17 cellular contexts compared by ENCODE assay signal in the genomic region with DNA sequence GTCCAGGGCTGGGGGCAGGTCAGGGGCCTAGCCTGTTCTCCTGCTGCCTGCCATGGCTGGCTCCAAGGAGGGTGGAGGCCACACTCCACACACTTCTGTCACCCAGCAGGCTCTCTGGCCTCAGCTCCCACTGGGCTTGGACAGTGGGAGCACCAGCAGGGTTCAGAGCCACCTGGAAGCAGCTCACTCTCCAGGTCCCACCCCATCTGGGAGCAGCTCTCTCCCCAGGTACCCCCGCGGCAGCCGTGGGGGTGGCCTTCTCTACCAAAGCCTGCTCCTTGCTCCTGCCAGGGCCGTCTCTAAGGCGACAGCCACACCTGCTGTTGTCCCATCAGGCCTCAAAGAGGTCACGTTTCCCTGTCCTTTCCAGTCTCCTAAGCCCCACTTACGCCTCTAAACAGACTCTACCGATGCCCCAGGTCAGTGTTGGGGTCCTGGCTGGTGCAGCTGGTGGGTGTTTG.
DNase-seq lines count a peak whose midpoint lies in the region; ATAC-seq, FAIRE-seq and TF ChIP-seq lines count a peak whose summit lies in the region.
"Had no signal": no experiment of that assay in that cellular context is flagged by ENCODE, and none has a peak within 500 bp of the region (broad histone marks: within the 10 kb centered on the region; RNA-seq: fewer than 3 reads in every experiment).

No MANE protein-coding gene starts in this region.

- peaks cover 14% of the 10 kb centered on the region for H3K4me1 Mint-ChIP-seq in activated naive CD8-positive, alpha-beta T cell (ENCODE audit: low read depth)
- H3K4me1 Mint-ChIP-seq in activated naive CD8-positive, alpha-beta T cell treated with anti-CD3 and anti-CD28 coated beads for 36 hours: peaks cover 10% of the 10 kb centered on the region
- H3K4me1 Mint-ChIP-seq in T-cell: peaks cover 14 to 17% (median 16%) of the 10 kb centered on the region in 3 donors

- WGBS in thymus: 92% methylated on average over 8 of the region's 8 CpGs

- FAIRE-seq in kidney (lab: Jason Lieb, UNC): no peak
- FAIRE-seq: frontal cortex had no signal

- H3K9ac ChIP-seq in kidney (ENCODE audit: low read length in 2 of 2): no peak overlapping the region

- POLR2A ChIA-PET in T-cell (lab: Charles Lee): no interaction called here

- H3K9me3 ChIP-seq in kidney (ENCODE audit: control insufficient read depth in 1 of 2, low read length in 2 of 2): no peaks in the 10 kb centered on the region
- no peaks in the 10 kb centered on the region for H3K9me3 ChIP-seq in thymus (ENCODE audit: control insufficient read depth)
- H3K9me3 ChIP-seq: HAP-1, ovary, uterus had no signal

- H3K4me1 ChIP-seq in kidney (ENCODE audit: control insufficient read depth in 1 of 2, insufficient read depth in 1 of 2, low read depth in 1 of 2, low read length in 2 of 2) (peaks cover 0 to 8% of the 10 kb centered on the region in 2 donors), thymus (ENCODE audit: control insufficient read depth, insufficient read depth, low read length) (peaks cover 10% of the 10 kb centered on the region)
- H3K4me1 ChIP-seq: HAP-1, uterus had no signal

- no peaks in the 10 kb centered on the region for H3K36me3 Mint-ChIP-seq in activated naive CD8-positive, alpha-beta T cell
- no peaks in the 10 kb centered on the region for H3K36me3 Mint-ChIP-seq in activated naive CD8-positive, alpha-beta T cell treated with anti-CD3 and anti-CD28 coated beads for 36 hours
- no peaks in the 10 kb centered on the region for H3K36me3 Mint-ChIP-seq in T-cell
- H3K36me3 Mint-ChIP-seq: immature natural killer cell; stimulated activated memory B cell treated with anti-CD40 and anti-IgM and Interleukin-4, amounts not matched to agents 10 μg/mL and 1 μg/mL and 100 μg/mL, for 72 hours had no signal

- H3K27ac ChIP-seq in kidney (ENCODE audit: low read depth in 2 of 2, low read length in 2 of 2) (no peak overlapping the region), thymus (ENCODE audit: low read depth) (peak overlapping the region; percentile 91)
- H3K27ac ChIP-seq: ovary, SK-N-MC, uterus had no signal

- ATAC-seq in T-cell (replicated peaks in 1 of 4) (no peak), GM21825 (IDR thresholded peaks at IDR 0.05; ENCODE audit: unreplicated experiment) (no peak), HG03045 (IDR thresholded peaks at IDR 0.05; ENCODE audit: unreplicated experiment) (no peak), HG03571 (IDR thresholded peaks at IDR 0.05; ENCODE audit: unreplicated experiment) (no peak)
- ATAC-seq: stimulated activated memory B cell treated with anti-CD40 and anti-IgM and Interleukin-4, amounts not matched to agents 10 μg/mL and 1 μg/mL and 100 μg/mL, for 72 hours had no signal

- peaks cover 2% of the 10 kb centered on the region for H3K27me3 ChIP-seq in thymus (ENCODE audit: control insufficient read depth, insufficient read depth)
- H3K27me3 ChIP-seq: ovary had no signal

- H3K36me3 ChIP-seq in kidney (ENCODE audit: control insufficient read depth in 1 of 2, insufficient read depth in 2 of 2, low read length in 2 of 2) (no peaks in the 10 kb centered on the region), thymus (ENCODE audit: control insufficient read depth, insufficient read depth) (no peaks in the 10 kb centered on the region)
- H3K36me3 ChIP-seq: HAP-1, ovary, uterus had no signal

- no peaks in the 10 kb centered on the region for H3K27me3 Mint-ChIP-seq in activated naive CD8-positive, alpha-beta T cell
- peaks cover 10% of the 10 kb centered on the region for H3K27me3 Mint-ChIP-seq in activated naive CD8-positive, alpha-beta T cell treated with anti-CD3 and anti-CD28 coated beads for 36 hours
- H3K27me3 Mint-ChIP-seq in T-cell: peaks cover 6 to 56% of the 10 kb centered on the region in 2 donors

- no peak for DNase-seq in activated naive CD8-positive, alpha-beta T cell treated with anti-CD3 and anti-CD28 coated beads for 36 hours
- DNase-seq in T-cell: no peak
- DNase-seq in kidney: peak; percentile 57
- DNase-seq: DND-41, immature natural killer cell, mesenchymal stem cell had no signal

- no peak overlapping the region for H3K27ac Mint-ChIP-seq in activated naive CD8-positive, alpha-beta T cell
- no peak overlapping the region for H3K27ac Mint-ChIP-seq in activated naive CD8-positive, alpha-beta T cell treated with anti-CD3 and anti-CD28 coated beads for 36 hours
- H3K27ac Mint-ChIP-seq in T-cell: peak overlapping the region; percentile 6 to 49
- H3K27ac Mint-ChIP-seq: immature natural killer cell; stimulated activated memory B cell treated with anti-CD40 and anti-IgM and Interleukin-4, amounts not matched to agents 10 μg/mL and 1 μg/mL and 100 μg/mL, for 72 hours had no signal

- CTCF ChIA-PET in T-cell (lab: Charles Lee): interaction anchor here in 1 of 2 donors (0.5 to 0.7 kb wide), 2 partner anchors 120 to 640 kb away, joined by 3 to 4 read pairs; partner anchors contain the start of gene ZNF239

- H3K4me3 ChIP-seq in kidney (ENCODE audit: low read length in 2 of 2): no peak overlapping the region
- peak overlapping the region; percentile 63 for H3K4me3 ChIP-seq in thymus (ENCODE audit: low read length)
- H3K4me3 ChIP-seq: HAP-1, ovary, SK-N-MC, uterus had no signal

- H3K4me3 Mint-ChIP-seq in activated naive CD8-positive, alpha-beta T cell: peak overlapping the region; percentile 88
- no peak overlapping the region for H3K4me3 Mint-ChIP-seq in activated naive CD8-positive, alpha-beta T cell treated with anti-CD3 and anti-CD28 coated beads for 36 hours
- H3K4me3 Mint-ChIP-seq in T-cell: peak overlapping the region; percentile 74 to 91 (median 74)

- intact Hi-C loops in kidney (cut with DNase I): no loop called here

- TF ChIP-seq CTCF in kidney (IDR thresholded peaks at IDR 0.05; ENCODE audit: borderline replicate concordance, extremely low read depth, insufficient read depth): no peak

- no peaks in the 10 kb centered on the region for H3K9me3 Mint-ChIP-seq in activated naive CD8-positive, alpha-beta T cell (ENCODE audit: low read depth)
- H3K9me3 Mint-ChIP-seq in activated naive CD8-positive, alpha-beta T cell treated with anti-CD3 and anti-CD28 coated beads for 36 hours: no peaks in the 10 kb centered on the region
- H3K9me3 Mint-ChIP-seq in T-cell: no peaks in the 10 kb centered on the region
- H3K9me3 Mint-ChIP-seq: immature natural killer cell; stimulated activated memory B cell treated with anti-CD40 and anti-IgM and Interleukin-4, amounts not matched to agents 10 μg/mL and 1 μg/mL and 100 μg/mL, for 72 hours had no signal

Comparison
In these comparisons a context has a peak if more than half of its experiments do, and no peak if none do; other contexts are left out.
1. H3K27ac Mint-ChIP-seq: peak in T-cell (2 of 2); none in activated naive CD8-positive, alpha-beta T cell (single experiment) and activated naive CD8-positive, alpha-beta T cell treated with anti-CD3 and anti-CD28 coated beads for 36 hours (single experiment).